In genomic region chr3:142448424-142448823, GRCh38 we compare ENCODE assay signal across 8 cellular contexts. TPM values are rescaled to one million over a fixed set of nuclear protein-coding genes. Genes with fewer than 3 reads are reported as not detected.
DNase-seq lines count a peak whose midpoint lies in the region; ATAC-seq and TF ChIP-seq lines count a peak whose summit lies in the region.

No MANE protein-coding gene starts in this region.

- CTCF ChIA-PET in AG04449 (lab: Yijun Ruan, JAX), result no interaction called here

- ATAC-seq in naive B cell (ENCODE audit: low read depth in 2 of 2) (no peak), HG02763 (IDR thresholded peaks at IDR 0.05; ENCODE audit: unreplicated experiment) (no peak)

- H3K9me3 ChIP-seq in HUES6 (ENCODE audit: control insufficient read depth, insufficient read depth, low read depth, low read length), result no peaks in the 10 kb centered on the region

- H3K36me3 ChIP-seq in HUES6 (ENCODE audit: control insufficient read depth, insufficient read depth, low read length), result no peaks in the 10 kb centered on the region; the same call in none of the 2 replicates

- H3K4me3 ChIP-seq in AG04449 (ENCODE audit: low read depth, low read length), result peak overlapping the region; percentile 98
- peak overlapping the region; percentile 95 for H3K4me3 ChIP-seq in HUES6 (ENCODE audit: low read depth, low read length)

- TF ChIP-seq CTCF in AG04449 (IDR thresholded peaks at IDR 0.05; ENCODE audit: insufficient read depth, low read length, missing control alignments), result no peak

- H3K4me3 Mint-ChIP-seq in naive B cell, result peak overlapping the region; percentile 95 to 99 (median 98)

- POLR2A ChIA-PET in AG04449 (lab: Yijun Ruan, JAX), result no interaction called here

- 0 out of 2 replicates have a peak overlapping the region, but pooled peaks have one; percentile 11 for H3K27ac ChIP-seq in HUES6 (ENCODE audit: low read depth, low read length)
- H3K27ac ChIP-seq in caudate nucleus (ENCODE audit: low read depth, low read length), result peak overlapping the region; percentile 81

- H3K36me3 Mint-ChIP-seq in naive B cell, result peaks cover 0 to 8% of the 10 kb centered on the region in 2 donors

- H3K27me3 ChIP-seq in HUES6 (ENCODE audit: control insufficient read depth, insufficient read depth, low read length), result no peaks in the 10 kb centered on the region

- H3K4me1 ChIP-seq in HUES6 (ENCODE audit: control insufficient read depth, insufficient read depth, low read length), result peaks cover 3% of the 10 kb centered on the region; the same call in 1 of the 2 replicates

- DNase-seq in AG04449 (ENCODE audit: low read depth, low spot score) (no peak), caudate nucleus (lab: John Stamatoyannopoulos, UW) (no peak), naive B cell (no peak), NOMO-1 treated with dmso at 0.1 percent for 144 hours (lab: John Stamatoyannopoulos, UW; ENCODE audit: unreplicated experiment) (no peak), NCI-H2029 (lab: John Stamatoyannopoulos, UW) (no peak), epidermal melanocyte (ENCODE audit: insufficient read length, low spot score) (no peak)

- H3K9ac ChIP-seq in HUES6 (ENCODE audit: low read length), result peak overlapping the region; percentile 77

- H3K27ac Mint-ChIP-seq in naive B cell, result peak overlapping the region; percentile 98 to 100 (median 100)

- no peaks in the 10 kb centered on the region for H3K27me3 Mint-ChIP-seq in naive B cell

- H3K4me1 Mint-ChIP-seq in naive B cell, result peaks cover 29 to 51% (median 32%) of the 10 kb centered on the region in 3 donors

- no peaks in the 10 kb centered on the region for H3K9me3 Mint-ChIP-seq in naive B cell

RNA-seq across cellular contexts. Expression of gene XRN1, which starts 0.6 kb away (rescaled TPM):
- polyA plus RNA-seq in naive B cell (ENCODE audit: low read depth in 6 of 6), result 10 to 100 TPM; 42.0 to 72.6 (median 65.9) TPM
